9 cellular contexts compared by ENCODE assay signal in genomic region chr17:50198026-50198669, GRCh38. TPM values are rescaled to one million over a fixed set of nuclear protein-coding genes. Genes with fewer than 3 reads are reported as not detected.
DNase-seq lines count a peak whose midpoint lies in the region; ATAC-seq, FAIRE-seq and TF ChIP-seq lines count a peak whose summit lies in the region.
"Had no signal": no experiment of that assay in that cellular context is flagged by ENCODE, and none has a peak within 500 bp of the region (broad histone marks: within the 10 kb centered on the region; RNA-seq: fewer than 3 reads in every experiment).

No MANE protein-coding gene starts in this region.

- peaks cover 0 to 4% of the 10 kb centered on the region in 2 donors for H3K36me3 ChIP-seq in kidney (ENCODE audit: control insufficient read depth in 1 of 2, insufficient read depth in 2 of 2, low read length in 2 of 2)

- peaks cover 55% of the 10 kb centered on the region for H3K27me3 Mint-ChIP-seq in T-helper 1 cell treated with Interleukin-12 subunit alpha and Interleukin-12 subunit beta and Interleukin-4 antibody, amounts not matched to agents 30 μg/mL and 1 μg/mL, for 36 hours (ENCODE audit: low read depth)

- H3K4me3 ChIP-seq in kidney (ENCODE audit: low read length in 2 of 2): no peak overlapping the region

- no peak for ATAC-seq in HG03565 (IDR thresholded peaks at IDR 0.05; ENCODE audit: unreplicated experiment)

- H3K4me3 Mint-ChIP-seq in T-helper 1 cell treated with Interleukin-12 subunit alpha and Interleukin-12 subunit beta and Interleukin-4 antibody, amounts not matched to agents 30 μg/mL and 1 μg/mL, for 36 hours: peak overlapping the region; percentile 3

- DNase-seq in DMS 273 treated with DMSO at 0.1 percent for 48 hours (lab: John Stamatoyannopoulos, UW) (peak; percentile 24), KG1 (lab: John Stamatoyannopoulos, UW) (peak; percentile 24), astrocyte of the hippocampus (ENCODE audit: low read depth, low spot score) (peak; percentile 72), kidney (no peak), cortex of kidney (lab: John Stamatoyannopoulos, UW) (no peak)
- peak; percentile 54 to 59 for DNase-seq in stimulated activated CD4-positive, alpha-beta T cell treated with anti-CD3 and anti-CD28 coated beads, Interleukin-2, amount 100 ng/mL, for 48 hours

- H3K36me3 Mint-ChIP-seq in T-helper 1 cell treated with Interleukin-12 subunit alpha and Interleukin-12 subunit beta and Interleukin-4 antibody, amounts not matched to agents 30 μg/mL and 1 μg/mL, for 36 hours (ENCODE audit: low read depth): no peaks in the 10 kb centered on the region

- no peak overlapping the region for H3K27ac Mint-ChIP-seq in T-helper 1 cell treated with Interleukin-12 subunit alpha and Interleukin-12 subunit beta and Interleukin-4 antibody, amounts not matched to agents 30 μg/mL and 1 μg/mL, for 36 hours

- H3K4me1 Mint-ChIP-seq in T-helper 1 cell treated with Interleukin-12 subunit alpha and Interleukin-12 subunit beta and Interleukin-4 antibody, amounts not matched to agents 30 μg/mL and 1 μg/mL, for 36 hours (ENCODE audit: low read depth): peaks cover 19% of the 10 kb centered on the region

- no peak overlapping the region for H3K9ac ChIP-seq in kidney (ENCODE audit: low read length in 2 of 2)

- no peak overlapping the region for H3K27ac ChIP-seq in kidney (ENCODE audit: low read depth in 2 of 2, low read length in 2 of 2)

- H3K9me3 Mint-ChIP-seq in T-helper 1 cell treated with Interleukin-12 subunit alpha and Interleukin-12 subunit beta and Interleukin-4 antibody, amounts not matched to agents 30 μg/mL and 1 μg/mL, for 36 hours: no peaks in the 10 kb centered on the region

- peak; percentile 59 for TF ChIP-seq CTCF in kidney (IDR thresholded peaks at IDR 0.05; ENCODE audit: borderline replicate concordance, extremely low read depth, insufficient read depth)

- intact Hi-C loops in kidney (cut with DNase I): no loop called here

- no peaks in the 10 kb centered on the region for H3K9me3 ChIP-seq in kidney (ENCODE audit: control insufficient read depth in 1 of 2, low read length in 2 of 2)

- no peak for FAIRE-seq in kidney (lab: Jason Lieb, UNC)

- peaks cover 5 to 6% of the 10 kb centered on the region in 2 donors for H3K4me1 ChIP-seq in kidney (ENCODE audit: control insufficient read depth in 1 of 2, insufficient read depth in 1 of 2, low read depth in 1 of 2, low read length in 2 of 2)

RNA-seq across cellular contexts. Expression of gene COL1A1, which starts 3.3 kb away (rescaled TPM):
- 142 TPM for total RNA-seq in kidney
- 9.2 TPM for polyA plus RNA-seq in kidney (ENCODE audit: insufficient read depth, low read depth, low replicate concordance)

RNA-seq across cellular contexts. Expression of gene SGCA, which starts 32.3 kb away (rescaled TPM):
- 4.2 TPM for total RNA-seq in kidney
- polyA plus RNA-seq in kidney (ENCODE audit: insufficient read depth, low read depth, low replicate concordance): 5.5 TPM
- total RNA-seq: activated CD8-positive, alpha-beta memory T cell treated with anti-CD3 and anti-CD28 coated beads for 36 hours had no signal

RNA-seq across cellular contexts. Expression of gene PPP1R9B, which starts 47.7 kb away (rescaled TPM):
- 64.4 TPM for total RNA-seq in kidney
- 17.1 TPM for polyA plus RNA-seq in kidney (ENCODE audit: insufficient read depth, low read depth, low replicate concordance)

Comparison
In these comparisons a context has a peak if more than half of its experiments do, and no peak if none do; other contexts are left out.
1. DNase-seq: peak in DMS 273 treated with DMSO at 0.1 percent for 48 hours (single experiment), KG1 (single experiment), astrocyte of the hippocampus (single experiment) and stimulated activated CD4-positive, alpha-beta T cell treated with anti-CD3 and anti-CD28 coated beads, Interleukin-2, amount 100 ng/mL, for 48 hours (2 of 2); none in kidney (single experiment) and cortex of kidney (single experiment).